1 cellular context compared by ENCODE assay signal in genomic region chr17:75896360-75897075, GRCh38.
TF ChIP-seq lines count a peak whose summit lies in the region.

A gene with protein sequence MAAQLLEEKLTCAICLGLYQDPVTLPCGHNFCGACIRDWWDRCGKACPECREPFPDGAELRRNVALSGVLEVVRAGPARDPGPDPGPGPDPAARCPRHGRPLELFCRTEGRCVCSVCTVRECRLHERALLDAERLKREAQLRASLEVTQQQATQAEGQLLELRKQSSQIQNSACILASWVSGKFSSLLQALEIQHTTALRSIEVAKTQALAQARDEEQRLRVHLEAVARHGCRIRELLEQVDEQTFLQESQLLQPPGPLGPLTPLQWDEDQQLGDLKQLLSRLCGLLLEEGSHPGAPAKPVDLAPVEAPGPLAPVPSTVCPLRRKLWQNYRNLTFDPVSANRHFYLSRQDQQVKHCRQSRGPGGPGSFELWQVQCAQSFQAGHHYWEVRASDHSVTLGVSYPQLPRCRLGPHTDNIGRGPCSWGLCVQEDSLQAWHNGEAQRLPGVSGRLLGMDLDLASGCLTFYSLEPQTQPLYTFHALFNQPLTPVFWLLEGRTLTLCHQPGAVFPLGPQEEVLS (minus strand): TSS chr17:75896951. CDS start chr17:75896937, 14 bp downstream.

TF ChIP-seq in HepG2, 621 proteins besides CTCF, POLR2A, EP300 and RAD21 (continued from another document and continues in another):
- TF ChIP-seq ZNF616 (CRISPR knock-in tag; IDR thresholded peaks at IDR 0.05; ENCODE audit: low read depth) (peak; percentile 70; the same call in 1 of the 2 replicates), SPEN (CRISPR knock-in tag; IDR thresholded peaks at IDR 0.05; ENCODE audit: low read depth) (peak; percentile 70), ZNF280D (CRISPR knock-in tag; IDR thresholded peaks at IDR 0.05) (no peak), NCOA1 (CRISPR knock-in tag; IDR thresholded peaks at IDR 0.05) (no peak), ZNF333 (CRISPR knock-in tag; IDR thresholded peaks at IDR 0.05; ENCODE audit: borderline replicate concordance) (no peak; the same call in 1 of the 2 replicates), SMARCE1 (IDR thresholded peaks at IDR 0.05; ENCODE audit: borderline replicate concordance) (no peak), PHF20 (CRISPR knock-in tag; IDR thresholded peaks at IDR 0.05) (peak; percentile 36; the same call in 1 of the 2 replicates), ZNF83 (CRISPR knock-in tag; IDR thresholded peaks at IDR 0.05; ENCODE audit: borderline replicate concordance) (peak; percentile 71; the same call in 1 of the 2 replicates), ZNF10 (CRISPR knock-in tag; IDR thresholded peaks at IDR 0.05; ENCODE audit: borderline replicate concordance, low read depth) (no peak), MEF2D (CRISPR knock-in tag; IDR thresholded peaks at IDR 0.05) (no peak), HNF4G (IDR thresholded peaks at IDR 0.05; ENCODE audit: borderline replicate concordance, low read depth, low read length) (no peak), HNF4G (CRISPR knock-in tag; IDR thresholded peaks at IDR 0.05; ENCODE audit: borderline replicate concordance, low read depth) (peak; percentile 60; the same call in 1 of the 2 replicates), SIN3B (IDR thresholded peaks at IDR 0.05; ENCODE audit: low read length) (0 out of 2 replicates have a peak, but pooled peaks have one; percentile 36), ZNF121 (CRISPR knock-in tag; IDR thresholded peaks at IDR 0.05) (peak; percentile 8; the same call in 1 of the 2 replicates), ZIK1 (CRISPR knock-in tag; IDR thresholded peaks at IDR 0.05; ENCODE audit: borderline replicate concordance, low read depth) (0 out of 2 replicates have a peak, but pooled peaks have one; percentile 62), ZNF558 (CRISPR knock-in tag; IDR thresholded peaks at IDR 0.05; ENCODE audit: borderline replicate concordance) (no peak), ZNF841 (CRISPR knock-in tag; IDR thresholded peaks at IDR 0.05; ENCODE audit: borderline replicate concordance) (peak; percentile 68; the same call in 1 of the 2 replicates), ZNF138 (CRISPR knock-in tag; IDR thresholded peaks at IDR 0.05; ENCODE audit: low read depth) (peak; percentile 49; the same call in 1 of the 2 replicates), ARID2 (CRISPR knock-in tag; IDR thresholded peaks at IDR 0.05; ENCODE audit: borderline replicate concordance) (0 out of 2 replicates have a peak, but pooled peaks have one; percentile 41), ARNTL (CRISPR knock-in tag; IDR thresholded peaks at IDR 0.05) (peak; percentile 57), ZNF562 (CRISPR knock-in tag; IDR thresholded peaks at IDR 0.05; ENCODE audit: borderline replicate concordance) (peak; percentile 67; the same call in 1 of the 2 replicates), ZNF446 (CRISPR knock-in tag; IDR thresholded peaks at IDR 0.05) (peak; percentile 92), NR1H2 (CRISPR knock-in tag; IDR thresholded peaks at IDR 0.05; ENCODE audit: borderline replicate concordance, low read depth) (peak; percentile 71; the same call in 1 of the 2 replicates), HBP1 (CRISPR knock-in tag; IDR thresholded peaks at IDR 0.05; ENCODE audit: low read depth) (peak; percentile 34; the same call in 1 of the 2 replicates), ZNF790 (CRISPR knock-in tag; IDR thresholded peaks at IDR 0.05; ENCODE audit: borderline replicate concordance) (peak; percentile 70; the same call in 1 of the 2 replicates), MLLT10 (CRISPR knock-in tag; IDR thresholded peaks at IDR 0.05) (no peak), ZNF383 (CRISPR knock-in tag; IDR thresholded peaks at IDR 0.05; ENCODE audit: borderline replicate concordance) (peak; percentile 70; the same call in 1 of the 2 replicates), MLX (CRISPR knock-in tag; IDR thresholded peaks at IDR 0.05) (no peak), ZNF766 (CRISPR knock-in tag; IDR thresholded peaks at IDR 0.05; ENCODE audit: borderline replicate concordance) (0 out of 2 replicates have a peak, but pooled peaks have one; percentile 70), YY1 (IDR thresholded peaks at IDR 0.05; ENCODE audit: insufficient read depth, insufficient replicate concordance, low read depth, low read length) (peak; percentile 90), ZGPAT (CRISPR knock-in tag; IDR thresholded peaks at IDR 0.05) (peak; percentile 62; the same call in 1 of the 2 replicates), ZNF30 (CRISPR knock-in tag; IDR thresholded peaks at IDR 0.05) (no peak), FOXP4 (CRISPR knock-in tag; IDR thresholded peaks at IDR 0.05) (no peak; the same call in 1 of the 2 replicates), KDM3A (CRISPR knock-in tag; IDR thresholded peaks at IDR 0.05; ENCODE audit: low read depth) (peak; percentile 28; the same call in 1 of the 2 replicates), ZNF777 (CRISPR knock-in tag; IDR thresholded peaks at IDR 0.05) (peak; percentile 90)
- TF ChIP-seq, protein P1, sequence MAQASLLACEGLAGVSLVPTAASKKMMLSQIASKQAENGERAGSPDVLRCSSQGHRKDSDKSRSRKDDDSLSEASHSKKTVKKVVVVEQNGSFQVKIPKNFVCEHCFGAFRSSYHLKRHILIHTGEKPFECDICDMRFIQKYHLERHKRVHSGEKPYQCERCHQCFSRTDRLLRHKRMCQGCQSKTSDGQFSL (CRISPR knock-in tag; IDR thresholded peaks at IDR 0.05): 0 out of 2 replicates have a peak, but pooled peaks have one; percentile 12
- TF ChIP-seq, protein P2, sequence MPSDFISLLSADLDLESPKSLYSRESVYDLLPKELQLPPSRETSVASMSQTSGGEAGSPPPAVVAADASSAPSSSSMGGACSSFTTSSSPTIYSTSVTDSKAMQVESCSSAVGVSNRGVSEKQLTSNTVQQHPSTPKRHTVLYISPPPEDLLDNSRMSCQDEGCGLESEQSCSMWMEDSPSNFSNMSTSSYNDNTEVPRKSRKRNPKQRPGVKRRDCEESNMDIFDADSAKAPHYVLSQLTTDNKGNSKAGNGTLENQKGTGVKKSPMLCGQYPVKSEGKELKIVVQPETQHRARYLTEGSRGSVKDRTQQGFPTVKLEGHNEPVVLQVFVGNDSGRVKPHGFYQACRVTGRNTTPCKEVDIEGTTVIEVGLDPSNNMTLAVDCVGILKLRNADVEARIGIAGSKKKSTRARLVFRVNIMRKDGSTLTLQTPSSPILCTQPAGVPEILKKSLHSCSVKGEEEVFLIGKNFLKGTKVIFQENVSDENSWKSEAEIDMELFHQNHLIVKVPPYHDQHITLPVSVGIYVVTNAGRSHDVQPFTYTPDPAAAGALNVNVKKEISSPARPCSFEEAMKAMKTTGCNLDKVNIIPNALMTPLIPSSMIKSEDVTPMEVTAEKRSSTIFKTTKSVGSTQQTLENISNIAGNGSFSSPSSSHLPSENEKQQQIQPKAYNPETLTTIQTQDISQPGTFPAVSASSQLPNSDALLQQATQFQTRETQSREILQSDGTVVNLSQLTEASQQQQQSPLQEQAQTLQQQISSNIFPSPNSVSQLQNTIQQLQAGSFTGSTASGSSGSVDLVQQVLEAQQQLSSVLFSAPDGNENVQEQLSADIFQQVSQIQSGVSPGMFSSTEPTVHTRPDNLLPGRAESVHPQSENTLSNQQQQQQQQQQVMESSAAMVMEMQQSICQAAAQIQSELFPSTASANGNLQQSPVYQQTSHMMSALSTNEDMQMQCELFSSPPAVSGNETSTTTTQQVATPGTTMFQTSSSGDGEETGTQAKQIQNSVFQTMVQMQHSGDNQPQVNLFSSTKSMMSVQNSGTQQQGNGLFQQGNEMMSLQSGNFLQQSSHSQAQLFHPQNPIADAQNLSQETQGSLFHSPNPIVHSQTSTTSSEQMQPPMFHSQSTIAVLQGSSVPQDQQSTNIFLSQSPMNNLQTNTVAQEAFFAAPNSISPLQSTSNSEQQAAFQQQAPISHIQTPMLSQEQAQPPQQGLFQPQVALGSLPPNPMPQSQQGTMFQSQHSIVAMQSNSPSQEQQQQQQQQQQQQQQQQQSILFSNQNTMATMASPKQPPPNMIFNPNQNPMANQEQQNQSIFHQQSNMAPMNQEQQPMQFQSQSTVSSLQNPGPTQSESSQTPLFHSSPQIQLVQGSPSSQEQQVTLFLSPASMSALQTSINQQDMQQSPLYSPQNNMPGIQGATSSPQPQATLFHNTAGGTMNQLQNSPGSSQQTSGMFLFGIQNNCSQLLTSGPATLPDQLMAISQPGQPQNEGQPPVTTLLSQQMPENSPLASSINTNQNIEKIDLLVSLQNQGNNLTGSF (CRISPR knock-in tag; IDR thresholded peaks at IDR 0.05): peak; percentile 45; the same call in 1 of the 2 replicates
- TF ChIP-seq, protein P3, sequence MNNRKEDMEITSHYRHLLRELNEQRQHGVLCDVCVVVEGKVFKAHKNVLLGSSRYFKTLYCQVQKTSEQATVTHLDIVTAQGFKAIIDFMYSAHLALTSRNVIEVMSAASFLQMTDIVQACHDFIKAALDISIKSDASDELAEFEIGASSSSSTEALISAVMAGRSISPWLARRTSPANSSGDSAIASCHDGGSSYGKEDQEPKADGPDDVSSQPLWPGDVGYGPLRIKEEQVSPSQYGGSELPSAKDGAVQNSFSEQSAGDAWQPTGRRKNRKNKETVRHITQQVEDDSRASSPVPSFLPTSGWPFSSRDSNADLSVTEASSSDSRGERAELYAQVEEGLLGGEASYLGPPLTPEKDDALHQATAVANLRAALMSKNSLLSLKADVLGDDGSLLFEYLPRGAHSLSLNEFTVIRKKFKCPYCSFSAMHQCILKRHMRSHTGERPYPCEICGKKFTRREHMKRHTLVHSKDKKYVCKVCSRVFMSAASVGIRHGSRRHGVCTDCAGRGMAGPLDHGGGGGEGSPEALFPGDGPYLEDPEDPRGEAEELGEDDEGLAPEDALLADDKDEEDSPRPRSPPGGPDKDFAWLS (CRISPR knock-in tag; IDR thresholded peaks at IDR 0.05; ENCODE audit: borderline replicate concordance): 0 out of 2 replicates have a peak, but pooled peaks have one; percentile 30
- TF ChIP-seq, protein P4, sequence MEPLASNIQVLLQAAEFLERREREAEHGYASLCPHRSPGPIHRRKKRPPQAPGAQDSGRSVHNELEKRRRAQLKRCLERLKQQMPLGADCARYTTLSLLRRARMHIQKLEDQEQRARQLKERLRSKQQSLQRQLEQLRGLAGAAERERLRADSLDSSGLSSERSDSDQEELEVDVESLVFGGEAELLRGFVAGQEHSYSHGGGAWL (CRISPR knock-in tag; IDR thresholded peaks at IDR 0.05): peak; percentile 67; the same call in 1 of the 2 replicates
